ENCODE assay signal across 1 cellular context in the genomic region with DNA sequence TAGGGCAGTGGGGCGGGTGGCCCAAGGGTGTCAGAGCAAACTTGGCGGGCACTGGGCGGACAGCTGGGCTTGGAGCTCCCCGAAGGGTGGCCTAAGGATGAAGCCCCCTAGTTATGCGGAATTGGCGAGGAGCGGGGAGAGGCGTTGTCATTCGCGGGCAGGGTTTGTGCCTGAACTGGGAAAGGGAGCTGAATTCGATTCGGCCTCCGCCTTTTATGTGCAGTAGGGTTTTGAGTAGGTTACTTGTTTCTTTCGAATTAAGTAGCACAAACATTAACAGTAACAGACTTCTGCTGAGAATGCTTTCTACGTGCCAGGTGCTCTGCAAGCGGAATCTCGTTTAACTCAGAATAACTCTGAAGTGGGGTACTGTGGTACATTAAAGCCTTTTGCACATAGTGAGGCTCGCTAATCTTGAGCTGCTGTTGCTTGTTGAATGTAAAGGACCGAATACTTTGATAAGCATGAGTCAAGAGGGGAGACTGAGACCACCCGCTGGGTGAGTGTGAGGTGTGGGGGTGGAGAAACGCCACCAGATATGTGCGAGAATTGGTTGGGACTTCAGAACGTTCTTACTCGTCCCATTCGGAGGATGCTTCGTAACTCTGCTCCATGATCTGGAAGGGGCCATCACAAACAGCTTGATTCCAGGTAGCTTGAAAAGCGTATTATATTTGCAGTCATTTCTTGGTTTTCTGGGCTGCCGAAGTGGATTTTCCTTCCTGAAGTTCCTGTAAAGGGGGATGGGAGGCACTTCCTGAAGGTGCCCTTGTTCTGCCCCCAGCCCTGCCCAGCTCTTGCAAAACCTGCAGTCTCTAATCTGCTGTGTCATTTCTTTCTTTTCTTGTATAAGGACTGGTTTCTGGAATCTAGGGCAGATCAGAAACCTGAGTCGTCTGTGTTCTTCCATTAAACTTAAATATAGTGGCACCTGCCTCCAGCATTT.
A peak's percentile ranks its signal among the peaks of the same experiment; 100 is the strongest.
TF ChIP-seq lines count a peak whose summit lies in the region.

No MANE protein-coding gene starts in this region.

TF ChIP-seq in HepG2, 621 proteins besides CTCF, POLR2A, EP300 and RAD21 (continued from another document and continues in another):
- TF ChIP-seq TBX2 (CRISPR knock-in tag; IDR thresholded peaks at IDR 0.05; ENCODE audit: borderline replicate concordance): no peak
- no peak for TF ChIP-seq ZNF672 (CRISPR knock-in tag; IDR thresholded peaks at IDR 0.05)
- no peak for TF ChIP-seq ZNF512B (CRISPR knock-in tag; IDR thresholded peaks at IDR 0.05; ENCODE audit: borderline replicate concordance)
- no peak for TF ChIP-seq SATB2 (CRISPR knock-in tag; IDR thresholded peaks at IDR 0.05)
- no peak for TF ChIP-seq ZNF883 (CRISPR knock-in tag; IDR thresholded peaks at IDR 0.05; ENCODE audit: not compliant biosample characterization)
- no peak for TF ChIP-seq ATF7-NPFF (CRISPR knock-in tag; IDR thresholded peaks at IDR 0.05; ENCODE audit: low read depth)
- TF ChIP-seq PAF1 (CRISPR knock-in tag; IDR thresholded peaks at IDR 0.05): no peak
- TF ChIP-seq MED8 (CRISPR knock-in tag; IDR thresholded peaks at IDR 0.05; ENCODE audit: insufficient replicate concordance): peak; percentile 9
- 0 out of 2 replicates have a peak, but pooled peaks have one; percentile 25 for TF ChIP-seq NR2F6 (IDR thresholded peaks at IDR 0.05)
- no peak for TF ChIP-seq NR2F6 (CRISPR knock-in tag; IDR thresholded peaks at IDR 0.05)
- TF ChIP-seq ZNF224 (CRISPR knock-in tag; IDR thresholded peaks at IDR 0.05): no peak
- no peak; the same call in 1 of the 2 replicates for TF ChIP-seq ZNF264 (CRISPR knock-in tag; IDR thresholded peaks at IDR 0.05)
- TF ChIP-seq, protein P1, sequence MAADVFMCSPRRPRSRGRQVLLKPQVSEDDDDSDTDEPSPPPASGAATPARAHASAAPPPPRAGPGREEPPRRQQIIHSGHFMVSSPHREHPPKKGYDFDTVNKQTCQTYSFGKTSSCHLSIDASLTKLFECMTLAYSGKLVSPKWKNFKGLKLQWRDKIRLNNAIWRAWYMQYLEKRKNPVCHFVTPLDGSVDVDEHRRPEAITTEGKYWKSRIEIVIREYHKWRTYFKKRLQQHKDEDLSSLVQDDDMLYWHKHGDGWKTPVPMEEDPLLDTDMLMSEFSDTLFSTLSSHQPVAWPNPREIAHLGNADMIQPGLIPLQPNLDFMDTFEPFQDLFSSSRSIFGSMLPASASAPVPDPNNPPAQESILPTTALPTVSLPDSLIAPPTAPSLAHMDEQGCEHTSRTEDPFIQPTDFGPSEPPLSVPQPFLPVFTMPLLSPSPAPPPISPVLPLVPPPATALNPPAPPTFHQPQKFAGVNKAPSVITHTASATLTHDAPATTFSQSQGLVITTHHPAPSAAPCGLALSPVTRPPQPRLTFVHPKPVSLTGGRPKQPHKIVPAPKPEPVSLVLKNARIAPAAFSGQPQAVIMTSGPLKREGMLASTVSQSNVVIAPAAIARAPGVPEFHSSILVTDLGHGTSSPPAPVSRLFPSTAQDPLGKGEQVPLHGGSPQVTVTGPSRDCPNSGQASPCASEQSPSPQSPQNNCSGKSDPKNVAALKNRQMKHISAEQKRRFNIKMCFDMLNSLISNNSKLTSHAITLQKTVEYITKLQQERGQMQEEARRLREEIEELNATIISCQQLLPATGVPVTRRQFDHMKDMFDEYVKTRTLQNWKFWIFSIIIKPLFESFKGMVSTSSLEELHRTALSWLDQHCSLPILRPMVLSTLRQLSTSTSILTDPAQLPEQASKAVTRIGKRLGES (CRISPR knock-in tag; IDR thresholded peaks at IDR 0.05; ENCODE audit: borderline replicate concordance): no peak
- no peak for TF ChIP-seq ZBTB38 (CRISPR knock-in tag; IDR thresholded peaks at IDR 0.05)
- TF ChIP-seq ZNF280B (CRISPR knock-in tag; IDR thresholded peaks at IDR 0.05; ENCODE audit: borderline replicate concordance): no peak
- TF ChIP-seq PPARG (CRISPR knock-in tag; conservative IDR thresholded peaks at IDR 0.05): 0 out of 2 replicates have a peak, but pooled peaks have one; percentile 17
- no peak for TF ChIP-seq DNMT1 (CRISPR knock-in tag; IDR thresholded peaks at IDR 0.05)
- TF ChIP-seq, protein P2, sequence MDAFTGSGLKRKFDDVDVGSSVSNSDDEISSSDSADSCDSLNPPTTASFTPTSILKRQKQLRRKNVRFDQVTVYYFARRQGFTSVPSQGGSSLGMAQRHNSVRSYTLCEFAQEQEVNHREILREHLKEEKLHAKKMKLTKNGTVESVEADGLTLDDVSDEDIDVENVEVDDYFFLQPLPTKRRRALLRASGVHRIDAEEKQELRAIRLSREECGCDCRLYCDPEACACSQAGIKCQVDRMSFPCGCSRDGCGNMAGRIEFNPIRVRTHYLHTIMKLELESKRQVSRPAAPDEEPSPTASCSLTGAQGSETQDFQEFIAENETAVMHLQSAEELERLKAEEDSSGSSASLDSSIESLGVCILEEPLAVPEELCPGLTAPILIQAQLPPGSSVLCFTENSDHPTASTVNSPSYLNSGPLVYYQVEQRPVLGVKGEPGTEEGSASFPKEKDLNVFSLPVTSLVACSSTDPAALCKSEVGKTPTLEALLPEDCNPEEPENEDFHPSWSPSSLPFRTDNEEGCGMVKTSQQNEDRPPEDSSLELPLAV (CRISPR knock-in tag; conservative IDR thresholded peaks at IDR 0.05; ENCODE audit: low read depth): no peak
- TF ChIP-seq ZNF687 (CRISPR knock-in tag; IDR thresholded peaks at IDR 0.05): no peak
- no peak for TF ChIP-seq TFAP4 (IDR thresholded peaks at IDR 0.05; ENCODE audit: borderline replicate concordance, low read depth)
- TF ChIP-seq KLF16 (CRISPR knock-in tag; IDR thresholded peaks at IDR 0.05): peak in 1 of 2 experiments; percentile 71; a peak in 1 of 4 replicates
- TF ChIP-seq ZNF441 (CRISPR knock-in tag; IDR thresholded peaks at IDR 0.05; ENCODE audit: borderline replicate concordance): no peak; the same call in 1 of the 2 replicates
- TF ChIP-seq CC2D1A (CRISPR knock-in tag; IDR thresholded peaks at IDR 0.05): no peak
- 0 out of 2 replicates have a peak, but pooled peaks have one; percentile 5 for TF ChIP-seq TBX3 (IDR thresholded peaks at IDR 0.05; ENCODE audit: borderline replicate concordance)
- no peak for TF ChIP-seq ZNF260 (CRISPR knock-in tag; IDR thresholded peaks at IDR 0.05; ENCODE audit: borderline replicate concordance, low read depth)
- TF ChIP-seq ZNF296 (CRISPR knock-in tag; conservative IDR thresholded peaks at IDR 0.05): no peak
- no peak for TF ChIP-seq CHCHD3 (CRISPR knock-in tag; IDR thresholded peaks at IDR 0.05)
- no peak; the same call in 1 of the 2 replicates for TF ChIP-seq NFYC (CRISPR knock-in tag; IDR thresholded peaks at IDR 0.05)
- no peak for TF ChIP-seq SIX1 (CRISPR knock-in tag; IDR thresholded peaks at IDR 0.05; ENCODE audit: borderline replicate concordance)
- TF ChIP-seq, protein P3, sequence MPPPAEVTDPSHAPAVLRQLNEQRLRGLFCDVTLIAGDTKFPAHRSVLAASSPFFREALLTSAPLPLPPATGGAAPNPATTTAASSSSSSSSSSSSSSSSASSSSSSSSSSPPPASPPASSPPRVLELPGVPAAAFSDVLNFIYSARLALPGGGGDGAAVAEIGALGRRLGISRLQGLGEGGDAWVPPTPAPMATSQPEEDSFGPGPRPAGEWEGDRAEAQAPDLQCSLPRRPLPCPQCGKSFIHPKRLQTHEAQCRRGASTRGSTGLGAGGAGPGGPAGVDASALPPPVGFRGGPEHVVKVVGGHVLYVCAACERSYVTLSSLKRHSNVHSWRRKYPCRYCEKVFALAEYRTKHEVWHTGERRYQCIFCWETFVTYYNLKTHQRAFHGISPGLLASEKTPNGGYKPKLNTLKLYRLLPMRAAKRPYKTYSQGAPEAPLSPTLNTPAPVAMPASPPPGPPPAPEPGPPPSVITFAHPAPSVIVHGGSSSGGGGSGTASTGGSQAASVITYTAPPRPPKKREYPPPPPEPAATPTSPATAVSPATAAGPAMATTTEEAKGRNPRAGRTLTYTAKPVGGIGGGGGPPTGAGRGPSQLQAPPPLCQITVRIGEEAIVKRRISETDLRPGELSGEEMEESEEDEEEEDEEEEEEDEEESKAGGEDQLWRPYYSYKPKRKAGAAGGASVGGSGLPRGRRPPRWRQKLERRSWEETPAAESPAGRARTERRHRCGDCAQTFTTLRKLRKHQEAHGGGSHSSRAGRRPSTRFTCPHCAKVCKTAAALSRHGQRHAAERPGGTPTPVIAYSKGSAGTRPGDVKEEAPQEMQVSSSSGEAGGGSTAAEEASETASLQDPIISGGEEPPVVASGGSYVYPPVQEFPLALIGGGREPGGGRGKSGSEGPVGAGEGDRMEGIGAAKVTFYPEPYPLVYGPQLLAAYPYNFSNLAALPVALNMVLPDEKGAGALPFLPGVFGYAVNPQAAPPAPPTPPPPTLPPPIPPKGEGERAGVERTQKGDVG (CRISPR knock-in tag; IDR thresholded peaks at IDR 0.05; ENCODE audit: borderline replicate concordance): no peak
- 0 out of 2 replicates have a peak, but pooled peaks have one; percentile 64 for TF ChIP-seq ZBTB8A (CRISPR knock-in tag; IDR thresholded peaks at IDR 0.05; ENCODE audit: borderline replicate concordance, low read depth)
- TF ChIP-seq ZNF790 (CRISPR knock-in tag; IDR thresholded peaks at IDR 0.05; ENCODE audit: borderline replicate concordance): 0 out of 2 replicates have a peak, but pooled peaks have one; percentile 60
